In the genomic region with DNA sequence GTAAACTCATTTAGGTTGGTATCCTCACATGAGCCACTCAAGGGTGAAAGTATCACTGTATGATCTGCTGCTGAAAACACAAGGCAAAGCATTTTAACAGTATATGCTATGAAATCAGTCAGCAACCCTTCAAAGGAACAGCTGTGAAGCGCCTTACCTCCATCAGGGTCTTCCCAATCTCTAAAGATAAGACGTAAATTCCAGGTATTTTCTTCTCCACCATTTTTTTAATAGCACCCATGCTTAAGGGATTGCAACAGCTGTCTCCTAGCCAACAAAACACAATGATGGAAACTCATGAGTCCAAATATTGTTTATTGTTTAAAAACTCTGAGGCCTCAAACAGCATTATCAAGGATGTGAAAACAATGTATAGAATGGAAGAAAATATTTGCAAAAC, we compare ENCODE assay signal across 18 cellular contexts.
"Had no signal": no experiment of that assay in that cellular context is flagged by ENCODE, and none has a peak within 500 bp of the region (broad histone marks: within the 10 kb centered on the region; RNA-seq: fewer than 3 reads in every experiment).

No MANE protein-coding gene starts in this region.

- H3K4me2 ChIP-seq: SK-N-SH had no signal

- H3K9me2 ChIP-seq: SK-N-SH had no signal

- DNase-seq: KBM-7, MV-4-11, NCI-H1048, NCI-H1105, NCI-H1417, NCI-H1436 treated with DMSO at 0.1 percent for 48 hours, NCI-H1694, NCI-H187 treated with DMSO at 0.1 percent for 48 hours, NCI-H2029 treated with DMSO at 0.1 percent for 48 hours, NCI-H2227 treated with DMSO at 0.1 percent for 48 hours, NCI-H446, NCI-H510A, NCI-H524 treated with DMSO at 0.1 percent for 48 hours, NCI-H69, NCI-H774, Right ventricle myocardium superior, RPMI8226, SK-N-SH had no signal

- H3K9me3 ChIP-seq: SK-N-SH had no signal

- H3K9ac ChIP-seq: SK-N-SH had no signal
